In the genomic region with DNA sequence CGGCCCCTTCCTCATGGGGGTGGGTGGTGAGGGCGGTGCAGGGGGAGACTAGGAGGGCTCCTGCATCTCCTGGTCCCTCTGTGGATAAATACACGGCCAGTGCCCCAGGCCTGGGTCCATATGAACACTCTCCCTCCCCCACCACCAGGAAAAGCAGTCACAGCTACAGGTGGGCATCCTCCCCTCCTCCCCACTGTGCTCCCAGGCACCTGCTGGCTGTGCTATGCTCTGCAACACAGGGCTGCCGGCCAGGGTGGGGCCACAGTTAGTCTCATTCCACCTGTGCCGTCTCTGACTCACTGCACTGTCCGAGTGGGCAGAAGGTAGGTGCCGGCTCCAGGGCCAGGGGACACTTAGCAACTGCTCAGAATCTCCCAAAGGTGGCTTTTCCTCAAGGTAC, we compare ENCODE assay signal across 1 cellular context.
TF ChIP-seq lines count a peak whose summit lies in the region.

No MANE protein-coding gene starts in this region.

TF ChIP-seq in H1, 55 proteins besides CTCF, POLR2A, EP300 and RAD21:
- TF ChIP-seq SIX5 (IDR thresholded peaks at IDR 0.05; ENCODE audit: low read depth, low read length) (no peak), CHD1 (IDR thresholded peaks at IDR 0.05; ENCODE audit: low read depth, low read length) (no peak), CBX8 (IDR thresholded peaks at IDR 0.05; ENCODE audit: borderline replicate concordance, low read depth, low read length) (no peak), POLR2AphosphoS5 (IDR thresholded peaks at IDR 0.05; ENCODE audit: low read depth, low read length) (no peak), SRF (IDR thresholded peaks at IDR 0.05; ENCODE audit: low read depth, low read length) (no peak), JUND (IDR thresholded peaks at IDR 0.05; ENCODE audit: low read length) (no peak), SAP30 (IDR thresholded peaks at IDR 0.05; ENCODE audit: insufficient read depth, insufficient replicate concordance, low read length) (no peak), CBX5 (IDR thresholded peaks at IDR 0.05; ENCODE audit: low read depth, low read length) (no peak), FOSL1 (IDR thresholded peaks at IDR 0.05; ENCODE audit: insufficient read depth, low read depth, low read length) (no peak), TAF7 (optimal IDR thresholded peaks at IDR 0.05; ENCODE audit: borderline replicate concordance, low read depth, low read length) (no peak)
- TF ChIP-seq, protein P1, sequence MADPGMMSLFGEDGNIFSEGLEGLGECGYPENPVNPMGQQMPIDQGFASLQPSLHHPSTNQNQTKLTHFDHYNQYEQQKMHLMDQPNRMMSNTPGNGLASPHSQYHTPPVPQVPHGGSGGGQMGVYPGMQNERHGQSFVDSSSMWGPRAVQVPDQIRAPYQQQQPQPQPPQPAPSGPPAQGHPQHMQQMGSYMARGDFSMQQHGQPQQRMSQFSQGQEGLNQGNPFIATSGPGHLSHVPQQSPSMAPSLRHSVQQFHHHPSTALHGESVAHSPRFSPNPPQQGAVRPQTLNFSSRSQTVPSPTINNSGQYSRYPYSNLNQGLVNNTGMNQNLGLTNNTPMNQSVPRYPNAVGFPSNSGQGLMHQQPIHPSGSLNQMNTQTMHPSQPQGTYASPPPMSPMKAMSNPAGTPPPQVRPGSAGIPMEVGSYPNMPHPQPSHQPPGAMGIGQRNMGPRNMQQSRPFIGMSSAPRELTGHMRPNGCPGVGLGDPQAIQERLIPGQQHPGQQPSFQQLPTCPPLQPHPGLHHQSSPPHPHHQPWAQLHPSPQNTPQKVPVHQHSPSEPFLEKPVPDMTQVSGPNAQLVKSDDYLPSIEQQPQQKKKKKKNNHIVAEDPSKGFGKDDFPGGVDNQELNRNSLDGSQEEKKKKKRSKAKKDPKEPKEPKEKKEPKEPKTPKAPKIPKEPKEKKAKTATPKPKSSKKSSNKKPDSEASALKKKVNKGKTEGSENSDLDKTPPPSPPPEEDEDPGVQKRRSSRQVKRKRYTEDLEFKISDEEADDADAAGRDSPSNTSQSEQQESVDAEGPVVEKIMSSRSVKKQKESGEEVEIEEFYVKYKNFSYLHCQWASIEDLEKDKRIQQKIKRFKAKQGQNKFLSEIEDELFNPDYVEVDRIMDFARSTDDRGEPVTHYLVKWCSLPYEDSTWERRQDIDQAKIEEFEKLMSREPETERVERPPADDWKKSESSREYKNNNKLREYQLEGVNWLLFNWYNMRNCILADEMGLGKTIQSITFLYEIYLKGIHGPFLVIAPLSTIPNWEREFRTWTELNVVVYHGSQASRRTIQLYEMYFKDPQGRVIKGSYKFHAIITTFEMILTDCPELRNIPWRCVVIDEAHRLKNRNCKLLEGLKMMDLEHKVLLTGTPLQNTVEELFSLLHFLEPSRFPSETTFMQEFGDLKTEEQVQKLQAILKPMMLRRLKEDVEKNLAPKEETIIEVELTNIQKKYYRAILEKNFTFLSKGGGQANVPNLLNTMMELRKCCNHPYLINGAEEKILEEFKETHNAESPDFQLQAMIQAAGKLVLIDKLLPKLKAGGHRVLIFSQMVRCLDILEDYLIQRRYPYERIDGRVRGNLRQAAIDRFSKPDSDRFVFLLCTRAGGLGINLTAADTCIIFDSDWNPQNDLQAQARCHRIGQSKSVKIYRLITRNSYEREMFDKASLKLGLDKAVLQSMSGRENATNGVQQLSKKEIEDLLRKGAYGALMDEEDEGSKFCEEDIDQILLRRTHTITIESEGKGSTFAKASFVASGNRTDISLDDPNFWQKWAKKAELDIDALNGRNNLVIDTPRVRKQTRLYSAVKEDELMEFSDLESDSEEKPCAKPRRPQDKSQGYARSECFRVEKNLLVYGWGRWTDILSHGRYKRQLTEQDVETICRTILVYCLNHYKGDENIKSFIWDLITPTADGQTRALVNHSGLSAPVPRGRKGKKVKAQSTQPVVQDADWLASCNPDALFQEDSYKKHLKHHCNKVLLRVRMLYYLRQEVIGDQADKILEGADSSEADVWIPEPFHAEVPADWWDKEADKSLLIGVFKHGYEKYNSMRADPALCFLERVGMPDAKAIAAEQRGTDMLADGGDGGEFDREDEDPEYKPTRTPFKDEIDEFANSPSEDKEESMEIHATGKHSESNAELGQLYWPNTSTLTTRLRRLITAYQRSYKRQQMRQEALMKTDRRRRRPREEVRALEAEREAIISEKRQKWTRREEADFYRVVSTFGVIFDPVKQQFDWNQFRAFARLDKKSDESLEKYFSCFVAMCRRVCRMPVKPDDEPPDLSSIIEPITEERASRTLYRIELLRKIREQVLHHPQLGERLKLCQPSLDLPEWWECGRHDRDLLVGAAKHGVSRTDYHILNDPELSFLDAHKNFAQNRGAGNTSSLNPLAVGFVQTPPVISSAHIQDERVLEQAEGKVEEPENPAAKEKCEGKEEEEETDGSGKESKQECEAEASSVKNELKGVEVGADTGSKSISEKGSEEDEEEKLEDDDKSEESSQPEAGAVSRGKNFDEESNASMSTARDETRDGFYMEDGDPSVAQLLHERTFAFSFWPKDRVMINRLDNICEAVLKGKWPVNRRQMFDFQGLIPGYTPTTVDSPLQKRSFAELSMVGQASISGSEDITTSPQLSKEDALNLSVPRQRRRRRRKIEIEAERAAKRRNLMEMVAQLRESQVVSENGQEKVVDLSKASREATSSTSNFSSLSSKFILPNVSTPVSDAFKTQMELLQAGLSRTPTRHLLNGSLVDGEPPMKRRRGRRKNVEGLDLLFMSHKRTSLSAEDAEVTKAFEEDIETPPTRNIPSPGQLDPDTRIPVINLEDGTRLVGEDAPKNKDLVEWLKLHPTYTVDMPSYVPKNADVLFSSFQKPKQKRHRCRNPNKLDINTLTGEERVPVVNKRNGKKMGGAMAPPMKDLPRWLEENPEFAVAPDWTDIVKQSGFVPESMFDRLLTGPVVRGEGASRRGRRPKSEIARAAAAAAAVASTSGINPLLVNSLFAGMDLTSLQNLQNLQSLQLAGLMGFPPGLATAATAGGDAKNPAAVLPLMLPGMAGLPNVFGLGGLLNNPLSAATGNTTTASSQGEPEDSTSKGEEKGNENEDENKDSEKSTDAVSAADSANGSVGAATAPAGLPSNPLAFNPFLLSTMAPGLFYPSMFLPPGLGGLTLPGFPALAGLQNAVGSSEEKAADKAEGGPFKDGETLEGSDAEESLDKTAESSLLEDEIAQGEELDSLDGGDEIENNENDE (IDR thresholded peaks at IDR 0.05; ENCODE audit: insufficient replicate concordance, low read length) = no peak
